ENCODE assay signal across 13 cellular contexts in the genomic region with DNA sequence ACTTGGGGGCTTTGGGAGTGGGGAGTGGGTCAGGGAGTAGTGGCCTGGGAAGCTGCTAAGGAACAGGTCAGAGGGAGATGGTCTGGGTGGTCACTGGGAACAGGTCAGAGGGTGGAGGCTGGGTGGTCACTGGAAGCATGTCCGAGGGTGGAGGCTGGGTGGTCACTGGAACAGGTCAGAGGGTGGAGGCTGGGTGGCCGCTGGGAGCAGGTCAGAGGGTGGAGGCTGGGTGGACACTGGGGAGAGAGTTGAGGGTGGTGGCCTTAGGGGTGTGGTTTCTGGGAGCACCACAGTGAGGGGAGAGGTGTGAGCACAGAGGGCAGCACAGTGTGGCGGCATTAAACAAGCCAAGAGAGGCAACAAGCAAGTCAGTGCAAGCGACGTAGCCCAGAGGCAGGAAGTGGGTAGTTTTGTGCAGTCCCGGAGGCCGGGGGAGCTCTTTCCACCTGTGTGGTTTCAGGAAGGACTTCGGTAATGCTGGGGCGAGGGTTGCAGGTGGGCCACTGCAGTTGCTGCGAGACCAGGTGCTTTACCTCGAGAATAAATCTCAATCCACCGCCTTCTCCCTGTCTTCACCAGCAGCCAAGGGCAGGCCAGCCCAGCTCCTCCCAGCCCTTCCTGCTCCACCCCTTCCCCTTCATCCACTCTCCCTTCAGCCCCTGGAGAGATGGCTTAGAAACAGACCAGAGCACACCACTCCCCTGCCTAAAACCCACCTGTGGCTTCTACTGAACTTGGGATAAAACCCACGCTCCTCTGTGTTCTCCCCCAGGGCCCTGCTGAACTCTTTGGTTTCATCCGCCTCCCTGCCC. TPM values are rescaled to one million over a fixed set of nuclear protein-coding genes. Genes with fewer than 3 reads are reported as not detected.
A peak's percentile ranks its signal among the peaks of the same experiment; 100 is the strongest.
DNase-seq lines count a peak whose midpoint lies in the region; ATAC-seq and FAIRE-seq lines count a peak whose summit lies in the region.
"Had no signal": no experiment of that assay in that cellular context is flagged by ENCODE, and none has a peak within 500 bp of the region (broad histone marks: within the 10 kb centered on the region; RNA-seq: fewer than 3 reads in every experiment).

No MANE protein-coding gene starts in this region.

- peak overlapping the region; percentile 36; the same call in 1 of the 2 replicates for H3K4me3 ChIP-seq in BLaER1
- H3K4me3 ChIP-seq in mesenchymal stem cell (ENCODE audit: insufficient read depth in 1 of 2, low read depth in 1 of 2, low read length in 2 of 2) = no peak overlapping the region
- H3K4me3 ChIP-seq in GM23248 = no peak overlapping the region
- H3K4me3 ChIP-seq: smooth muscle cell, uterus had no signal

- no peak overlapping the region for H2BK15ac ChIP-seq in mesenchymal stem cell (ENCODE audit: low read depth, poor library complexity, severe bottlenecking)

- in situ Hi-C loops in GM23248 (cut with MboI) = loop anchor here (25.0 kb wide), 1 partner anchor 770 kb away; a partner anchor contains a TSS

- H3K36me3 ChIP-seq in BLaER1 (no peaks in the 10 kb centered on the region), mesenchymal stem cell (ENCODE audit: control insufficient read depth in 1 of 2, insufficient read depth in 2 of 2, low read depth in 1 of 2, low read length in 2 of 2) (no peaks in the 10 kb centered on the region), GM23248 (ENCODE audit: low read depth) (no peaks in the 10 kb centered on the region)
- H3K36me3 ChIP-seq: uterus had no signal

- no peak overlapping the region for H3K23ac ChIP-seq in mesenchymal stem cell (ENCODE audit: low read length in 2 of 2)

- peak overlapping the region; percentile 78 for H3K4me2 ChIP-seq in BLaER1
- H3K4me2 ChIP-seq in mesenchymal stem cell (ENCODE audit: low read length, poor library complexity, severe bottlenecking) = no peak overlapping the region
- H3K4me2 ChIP-seq in GM23248 (ENCODE audit: unreplicated experiment) = no peak overlapping the region
- H3K4me2 ChIP-seq: smooth muscle cell had no signal

- H3K79me1 ChIP-seq in mesenchymal stem cell (replicated peaks; ENCODE audit: low read length, poor library complexity, severe bottlenecking) = no peaks in the 10 kb centered on the region

- no peak overlapping the region for H4K8ac ChIP-seq in mesenchymal stem cell (ENCODE audit: low read length)

- H4K20me1 ChIP-seq in BLaER1 (no peaks in the 10 kb centered on the region), GM23248 (ENCODE audit: insufficient read depth) (no peaks in the 10 kb centered on the region)

- H4K91ac ChIP-seq in mesenchymal stem cell (ENCODE audit: low read length) = peak overlapping the region; percentile 41

- H3K9me3 ChIP-seq in BLaER1 (peaks cover 8% of the 10 kb centered on the region; the same call in 1 of the 2 replicates), mesenchymal stem cell (ENCODE audit: control insufficient read depth, low read length) (peaks cover 2% of the 10 kb centered on the region), GM23248 (ENCODE audit: low read depth) (no peaks in the 10 kb centered on the region)
- H3K9me3 ChIP-seq: uterus had no signal

- no peak overlapping the region for H3K14ac ChIP-seq in mesenchymal stem cell (ENCODE audit: low read length in 2 of 2)

- no peak overlapping the region for H2BK5ac ChIP-seq in mesenchymal stem cell (ENCODE audit: low read depth, low read length, poor library complexity, severe bottlenecking)

- no peak for FAIRE-seq in RCC 7860 (lab: Jason Lieb, UNC)

- no peak overlapping the region for H2BK120ac ChIP-seq in mesenchymal stem cell (ENCODE audit: low read depth, low read length)

- H3K9ac ChIP-seq in BLaER1 (peak overlapping the region; percentile 44), mesenchymal stem cell (ENCODE audit: low read length) (no peak overlapping the region), GM23248 (no peak overlapping the region)

- WGBS in mesenchymal stem cell = 71% methylated on average over 14 of the region's 14 CpGs
- WGBS in GM23248 (ENCODE audit: low coverage in 1 of 2, low lambda C conversion rate in 2 of 2, missing lambda C conversion rate in 2 of 2), 2 experiments = 50 to 55% methylated on average over 14 of the region's 14 CpGs

- H3K4me1 ChIP-seq in BLaER1 (peaks cover 37% of the 10 kb centered on the region), mesenchymal stem cell (ENCODE audit: control insufficient read depth, insufficient read depth, low read depth, low read length) (no peaks in the 10 kb centered on the region), GM23248 (ENCODE audit: insufficient read depth) (no peaks in the 10 kb centered on the region)
- H3K4me1 ChIP-seq: uterus had no signal

- H3K9me2 ChIP-seq in GM23248 (ENCODE audit: insufficient read depth) = no peaks in the 10 kb centered on the region

- no peaks in the 10 kb centered on the region for H3K79me2 ChIP-seq in GM23248 (ENCODE audit: insufficient read depth)

- H2BK12ac ChIP-seq in mesenchymal stem cell (ENCODE audit: low read length in 2 of 2) = no peak overlapping the region

- DNase-seq in RPMI8226 = peak; percentile 77
- DNase-seq in activated T-cell treated with anti-CD3 and anti-CD28 coated beads, Interleukin-2, amount 50 U/mL, for 48 hours = peak; percentile 39 to 51
- DNase-seq in mesenchymal stem cell = no peak
- no peak for DNase-seq in GM23248
- DNase-seq in RCC 7860 (ENCODE audit: low spot score) = no peak
- DNase-seq in NCI-H1092 (lab: John Stamatoyannopoulos, UW) = no peak
- DNase-seq: foreskin fibroblast, NCI-H2171 treated with DMSO at 0.1 percent for 48 hours, uterus had no signal

- no peaks in the 10 kb centered on the region for H3F3A ChIP-seq in GM23248 (ENCODE audit: insufficient read depth)

- no peak overlapping the region for H2AK5ac ChIP-seq in mesenchymal stem cell (ENCODE audit: low read length, severe bottlenecking)

- H2AFZ ChIP-seq in mesenchymal stem cell (ENCODE audit: low read depth, low read length) (no peak overlapping the region), GM23248 (no peak overlapping the region)

- H3K18ac ChIP-seq in mesenchymal stem cell (ENCODE audit: low read depth in 1 of 2, low read length in 2 of 2) = no peak overlapping the region

- H3K27me3 ChIP-seq in BLaER1 (no peaks in the 10 kb centered on the region), mesenchymal stem cell (ENCODE audit: control insufficient read depth in 1 of 2, insufficient read depth in 1 of 2, low read length in 2 of 2) (peaks cover 12 to 47% of the 10 kb centered on the region in 2 experiments), GM23248 (replicated peaks; ENCODE audit: insufficient read depth) (no peaks in the 10 kb centered on the region)
- H3K27me3 ChIP-seq: uterus had no signal

- peak overlapping the region; percentile 60 for H3K27ac ChIP-seq in BLaER1
- H3K27ac ChIP-seq in mesenchymal stem cell (ENCODE audit: low read length, poor library complexity, severe bottlenecking) = no peak overlapping the region
- H3K27ac ChIP-seq in GM23248 = no peak overlapping the region
- H3K27ac ChIP-seq: HL-60, uterus had no signal

- no peak for ATAC-seq in GM18873 (IDR thresholded peaks at IDR 0.05; ENCODE audit: low FRiP score, unreplicated experiment)

- H3K4ac ChIP-seq in mesenchymal stem cell (ENCODE audit: low read depth in 1 of 2, low read length in 2 of 2) = no peak overlapping the region

RNA-seq across cellular contexts. Expression of a gene that starts 3.2 kb away (rescaled TPM):
- polyA plus RNA-seq in mesenchymal stem cell (2013, experiment 1 of 2) = under 0.01 TPM
- 0.01 TPM for polyA plus RNA-seq in mesenchymal stem cell (2013, experiment 2 of 2)
- not detected in 2 replicates for total RNA-seq in GM23248 (2014; rRNA removed; shearing (Covaris generic))
- not detected in 2 replicates for polyA plus RNA-seq in GM23248 (2016; fragmentation: Nextera tagmentation; extraction: Ambion mirVana)
- total RNA-seq: smooth muscle cell had no signal
- polyA plus RNA-seq: smooth muscle cell had no signal

RNA-seq across cellular contexts. Expression of a gene that starts 34.8 kb away (rescaled TPM):
- polyA plus RNA-seq in mesenchymal stem cell (2013, experiment 1 of 2) = 59.9 TPM
- polyA plus RNA-seq in mesenchymal stem cell (2013, experiment 2 of 2) = 59.6 TPM
- 81.6 and 93.9 TPM in 2 replicates for total RNA-seq in GM23248 (2014; rRNA removed; shearing (Covaris generic))
- polyA plus RNA-seq in GM23248 (2016; fragmentation: Nextera tagmentation; extraction: Ambion mirVana) = 114 and 119 TPM in 2 replicates

RNA-seq across cellular contexts. Expression of a gene that starts 47.0 kb away (rescaled TPM):
- polyA plus RNA-seq in mesenchymal stem cell (2013, experiment 1 of 2) = 513 TPM
- polyA plus RNA-seq in mesenchymal stem cell (2013, experiment 2 of 2) = 503 TPM
- 481 and 529 TPM in 2 replicates for total RNA-seq in GM23248 (2014; rRNA removed; shearing (Covaris generic))
- polyA plus RNA-seq in GM23248 (2016; fragmentation: Nextera tagmentation; extraction: Ambion mirVana) = 282 and 293 TPM in 2 replicates

Comparison
In these comparisons a context has a peak if more than half of its experiments do, and no peak if none do; other contexts are left out.
1. DNase-seq: peak in RPMI8226 (single experiment) and activated T-cell treated with anti-CD3 and anti-CD28 coated beads, Interleukin-2, amount 50 U/mL, for 48 hours (2 of 2); none in mesenchymal stem cell (single experiment), GM23248 (single experiment), RCC 7860 (single experiment) and NCI-H1092 (single experiment).